Comparison of ENCODE assay signal across 29 cellular contexts in the genomic region with DNA sequence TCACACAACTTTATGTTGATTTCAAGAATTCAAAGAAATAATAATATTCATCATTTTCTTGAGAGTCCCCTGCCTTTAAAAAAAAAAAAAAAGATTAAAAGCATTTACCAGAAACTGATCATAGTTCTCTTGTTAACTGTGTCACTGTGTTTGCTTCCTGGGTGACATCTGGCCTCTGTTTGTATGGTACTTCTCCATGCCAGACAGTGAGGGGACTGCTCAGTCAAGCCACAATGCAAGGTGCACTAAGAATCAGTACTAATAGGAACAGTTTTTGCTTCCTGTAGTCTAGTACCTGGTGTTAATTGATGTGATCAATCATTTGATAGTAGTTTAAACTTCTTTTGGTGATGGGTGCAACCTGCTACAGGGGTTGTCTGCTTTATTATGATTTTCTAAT.
DNase-seq lines count a peak whose midpoint lies in the region; ATAC-seq, FAIRE-seq and TF ChIP-seq lines count a peak whose summit lies in the region.
"Had no signal": no experiment of that assay in that cellular context is flagged by ENCODE, and none has a peak within 500 bp of the region (broad histone marks: within the 10 kb centered on the region; RNA-seq: fewer than 3 reads in every experiment).

No MANE protein-coding gene starts in this region.

- DNase-seq in DMS53 treated with DMSO at 0.1 percent for 48 hours (lab: John Stamatoyannopoulos, UW; ENCODE audit: unreplicated experiment) (peak; percentile 37), NCI-H774 (lab: John Stamatoyannopoulos, UW) (peak; percentile 2), sciatic nerve (ENCODE audit: low spot score) (no peak), NCI-H524 (lab: John Stamatoyannopoulos, UW) (no peak)
- DNase-seq in activated CD4-positive, alpha-beta T cell treated with anti-CD3 and anti-CD28 coated beads for 48 hours: no peak
- DNase-seq: AML-193; CD4-positive, alpha-beta memory T cell; DMS79; EL; GDM1; H9; IMR-90; NCI-H1048; NCI-H1417 treated with DMSO at 0.1 percent for 48 hours; NCI-H187 treated with DMSO at 0.1 percent for 48 hours; NCI-H226; NCI-H524 treated with DMSO at 0.1 percent for 48 hours; NCI-H82; Right ventricle myocardium superior; RPMI8226; T-cell had no signal

- no peak for ATAC-seq in sciatic nerve
- ATAC-seq: A549, GM12878, GM23338, T-cell had no signal

- TF ChIP-seq CTCF in C4-2B (conservative IDR thresholded peaks at IDR 0.05): no peak

- H3K27ac ChIP-seq in C4-2B: peak overlapping the region; percentile 32; the same call in 1 of the 2 replicates
- H3K27ac ChIP-seq: A549; BLaER1 treated with 17β-estradiol and CSF1 and Interleukin-3, amounts not matched to agents 10 nM and 100 nM; KMS-11; SJSA1 had no signal

- peak; percentile 98 for FAIRE-seq in islet of Langerhans (lab: Jason Lieb, UNC)
- FAIRE-seq: A549, GM12878 had no signal

- intact Hi-C loops in sciatic nerve (cut with DNase I): no loop called here

Comparison
In these comparisons a context has a peak if more than half of its experiments do, and no peak if none do; other contexts are left out.
1. DNase-seq: peak in DMS53 treated with DMSO at 0.1 percent for 48 hours (single experiment) and NCI-H774 (single experiment); none in sciatic nerve (single experiment), activated CD4-positive, alpha-beta T cell treated with anti-CD3 and anti-CD28 coated beads for 48 hours (single experiment) and NCI-H524 (0 of 2).